In genomic region chr1:2586154-2587070, GRCh38 we compare ENCODE assay signal across 8 cellular contexts. TPM values are rescaled to one million over a fixed set of nuclear protein-coding genes. Genes with fewer than 3 reads are reported as not detected.
DNase-seq lines count a peak whose midpoint lies in the region; ATAC-seq and TF ChIP-seq lines count a peak whose summit lies in the region.

Gene PRXL2B (plus strand): TSS chr1:2586777. CDS start chr1:2586886, 109 bp downstream.

- peak within 1 kb of the TSS; percentile 88 for H2AFZ ChIP-seq in osteoblast (ENCODE audit: low read length)

- H3K27ac Mint-ChIP-seq in activated naive CD8-positive, alpha-beta T cell treated with anti-CD3 and anti-CD28 coated beads, Interleukin-2, amount 10 ng/mL, durations not matched to agents 7 days and 5 days = peak within 1 kb of the TSS; percentile 96
- peak within 1 kb of the TSS; percentile 88 for H3K27ac Mint-ChIP-seq in glutamatergic neuron (ENCODE audit: unreplicated experiment)

- H3K36me3 ChIP-seq in osteoblast (ENCODE audit: insufficient read depth, low read length) (no peaks in the 10 kb centered on the region), thoracic aorta (no peaks in the 10 kb centered on the region)

- H3K79me2 ChIP-seq in osteoblast (ENCODE audit: insufficient read depth, low read length) = peaks cover 4% of the 10 kb centered on the region

- ATAC-seq in HG02678 (IDR thresholded peaks at IDR 0.05; ENCODE audit: unreplicated experiment) (peak; percentile 74), thoracic aorta (ENCODE audit: insufficient number of reproducible peaks, low FRiP score, low read depth) (peak; percentile 96)
- ATAC-seq in activated naive CD8-positive, alpha-beta T cell treated with anti-CD3 and anti-CD28 coated beads, Interleukin-2, amount 10 ng/mL, durations not matched to agents 7 days and 5 days (ENCODE audit: low read depth) = peak; percentile 75

- peak; percentile 89 for DNase-seq in GM12864 (ENCODE audit: low read depth)
- peak; percentile 97 for DNase-seq in NCI-H128 (lab: John Stamatoyannopoulos, UW; ENCODE audit: unreplicated experiment)
- peak; percentile 67 to 89 for DNase-seq in SW 1271 (lab: John Stamatoyannopoulos, UW)
- DNase-seq in activated naive CD8-positive, alpha-beta T cell treated with anti-CD3 and anti-CD28 coated beads, Interleukin-2, amount 10 ng/mL, durations not matched to agents 7 days and 5 days = peak; percentile 100
- peak; percentile 99 for DNase-seq in glutamatergic neuron
- DNase-seq in osteoblast (ENCODE audit: insufficient read length, low spot score, missing footprints) = peak; percentile 100
- peak; percentile 96 for DNase-seq in thoracic aorta (ENCODE audit: low spot score)

- H3K9me3 Mint-ChIP-seq in activated naive CD8-positive, alpha-beta T cell treated with anti-CD3 and anti-CD28 coated beads, Interleukin-2, amount 10 ng/mL, durations not matched to agents 7 days and 5 days = no peaks in the 10 kb centered on the region
- H3K9me3 Mint-ChIP-seq in glutamatergic neuron (ENCODE audit: unreplicated experiment) = peaks cover 1% of the 10 kb centered on the region

- H3K27me3 ChIP-seq in osteoblast (ENCODE audit: insufficient read depth, low read length) = no peaks in the 10 kb centered on the region
- H3K27me3 ChIP-seq in thoracic aorta (replicated peaks; ENCODE audit: insufficient read depth) = no peaks in the 10 kb centered on the region

- TF ChIP-seq CTCF in GM12864 (IDR thresholded peaks at IDR 0.05; ENCODE audit: low read depth, low read length, missing control alignments) (no peak), glutamatergic neuron (IDR thresholded peaks at IDR 0.05; ENCODE audit: partially characterized antibody, unreplicated experiment) (no peak), osteoblast (IDR thresholded peaks at IDR 0.05; ENCODE audit: extremely low read depth, low read depth, low read length) (no peak), thoracic aorta (IDR thresholded peaks at IDR 0.05) (no peak)

- POLR2A ChIA-PET in activated naive CD8-positive, alpha-beta T cell treated with anti-CD3 and anti-CD28 coated beads, Interleukin-2, amount 10 ng/mL, durations not matched to agents 7 days and 5 days (lab: Charles Lee) = interaction anchor here (0.6 to 7.8 kb wide), 22 partner anchors 9 to 1063 kb away, joined by 3 to 231 read pairs (median 4); partner anchors contain the start of genes FAAP20, MORN1, PANK4 and PEX10

- H3K4me2 ChIP-seq in osteoblast (ENCODE audit: insufficient read depth, low read length) = peak within 1 kb of the TSS; percentile 96

- H3K4me3 Mint-ChIP-seq in activated naive CD8-positive, alpha-beta T cell treated with anti-CD3 and anti-CD28 coated beads, Interleukin-2, amount 10 ng/mL, durations not matched to agents 7 days and 5 days = peak within 1 kb of the TSS; percentile 95
- peak within 1 kb of the TSS; percentile 85 for H3K4me3 Mint-ChIP-seq in glutamatergic neuron (ENCODE audit: unreplicated experiment)

- no peaks in the 10 kb centered on the region for H4K20me1 ChIP-seq in osteoblast (ENCODE audit: insufficient read depth, low read length)

- H3K27ac ChIP-seq in osteoblast (ENCODE audit: low read depth, low read length) (peak within 1 kb of the TSS; percentile 37), thoracic aorta (peak within 1 kb of the TSS; percentile 88 to 89)

- peak within 1 kb of the TSS; percentile 67 for H3K4me3 ChIP-seq in GM12864 (ENCODE audit: low read depth, low read length)
- H3K4me3 ChIP-seq in osteoblast (ENCODE audit: insufficient read depth, low read length) = peak within 1 kb of the TSS; percentile 86
- H3K4me3 ChIP-seq in thoracic aorta = peak within 1 kb of the TSS; percentile 90

- H3K9me3 ChIP-seq in osteoblast (ENCODE audit: low read depth, low read length) (no peaks in the 10 kb centered on the region), thoracic aorta (no peaks in the 10 kb centered on the region)

- H3K4me1 ChIP-seq in osteoblast (ENCODE audit: insufficient read depth, low read length) (peaks cover 8% of the 10 kb centered on the region), thoracic aorta (ENCODE audit: control insufficient read depth in 1 of 2, low read depth in 2 of 2) (peaks cover 4 to 23% of the 10 kb centered on the region in 2 donors)

- no peaks in the 10 kb centered on the region for H3K27me3 Mint-ChIP-seq in activated naive CD8-positive, alpha-beta T cell treated with anti-CD3 and anti-CD28 coated beads, Interleukin-2, amount 10 ng/mL, durations not matched to agents 7 days and 5 days
- H3K27me3 Mint-ChIP-seq in glutamatergic neuron (ENCODE audit: unreplicated experiment) = peaks cover 2% of the 10 kb centered on the region

- peaks cover 30% of the 10 kb centered on the region for H3K4me1 Mint-ChIP-seq in activated naive CD8-positive, alpha-beta T cell treated with anti-CD3 and anti-CD28 coated beads, Interleukin-2, amount 10 ng/mL, durations not matched to agents 7 days and 5 days
- peaks cover 18% of the 10 kb centered on the region for H3K4me1 Mint-ChIP-seq in glutamatergic neuron (ENCODE audit: low read depth, unreplicated experiment)

- peaks cover 2% of the 10 kb centered on the region for H3K36me3 Mint-ChIP-seq in activated naive CD8-positive, alpha-beta T cell treated with anti-CD3 and anti-CD28 coated beads, Interleukin-2, amount 10 ng/mL, durations not matched to agents 7 days and 5 days
- no peaks in the 10 kb centered on the region for H3K36me3 Mint-ChIP-seq in glutamatergic neuron (ENCODE audit: unreplicated experiment)

RNA-seq across cellular contexts. Expression of gene PRXL2B, which starts in this region (rescaled TPM):
- total RNA-seq in activated naive CD8-positive, alpha-beta T cell treated with anti-CD3 and anti-CD28 coated beads, Interleukin-2, amount 10 ng/mL, durations not matched to agents 7 days and 5 days = 10 to 100 TPM; 37.3 to 37.6 TPM
- total RNA-seq in glutamatergic neuron (ENCODE audit: unreplicated experiment) (46.1 TPM), osteoblast (8.0 and 9.4 TPM in 2 replicates), thoracic aorta (10 to 100 TPM in 1 of 2 donors, 1 to 10 TPM in 1; 8.3 to 15.2 TPM)

Comparison
In these comparisons a context has a peak if more than half of its experiments do, and no peak if none do; other contexts are left out.
1. Peak in every context shown above with its lines: DNase-seq, ATAC-seq, H3K4me3 ChIP-seq and H3K27ac ChIP-seq.